ENCODE assay signal across 13 cellular contexts in the genomic region with DNA sequence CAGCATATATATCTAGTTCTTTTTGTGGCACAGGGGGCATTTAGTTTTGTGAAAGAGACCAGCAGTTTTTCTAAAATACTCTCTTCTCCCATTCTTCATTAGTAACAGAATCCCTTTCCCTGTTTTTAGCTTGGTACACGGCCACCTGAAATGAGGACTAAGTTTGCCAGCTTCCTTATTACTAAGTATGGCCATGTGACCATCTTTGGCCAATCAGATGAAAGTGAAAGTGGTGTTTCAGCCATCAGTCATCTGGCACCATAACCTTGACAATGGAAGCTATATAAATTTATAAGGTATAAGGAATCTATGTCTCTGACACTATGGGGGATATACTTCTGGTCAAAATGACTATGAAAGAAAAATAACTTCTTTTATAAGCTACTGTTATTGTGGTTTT.
A peak's percentile ranks its signal among the peaks of the same experiment; 100 is the strongest.
DNase-seq lines count a peak whose midpoint lies in the region; ATAC-seq and TF ChIP-seq lines count a peak whose summit lies in the region.
"Had no signal": no experiment of that assay in that cellular context is flagged by ENCODE, and none has a peak within 500 bp of the region (broad histone marks: within the 10 kb centered on the region; RNA-seq: fewer than 3 reads in every experiment).

No MANE protein-coding gene starts in this region.

- TF ChIP-seq RAD21 in Ishikawa (IDR thresholded peaks at IDR 0.05; ENCODE audit: low read depth): no peak

- H3K9me3 Mint-ChIP-seq in activated CD4-positive, alpha-beta T cell treated with anti-CD3 and anti-CD28 coated beads, Interleukin-2, amount 10 ng/mL, durations not matched to agents 24 days and 14 days: peaks cover 5% of the 10 kb centered on the region
- peaks cover 4% of the 10 kb centered on the region for H3K9me3 Mint-ChIP-seq in T-helper 2 cell treated with Interferon-gamma antibody and Interleukin-4, amounts not matched to agents 5 μg/mL and 100 μg/mL, for 36 hours
- H3K9me3 Mint-ChIP-seq: endodermal cell had no signal

- H3K36me3 Mint-ChIP-seq in activated CD4-positive, alpha-beta T cell treated with anti-CD3 and anti-CD28 coated beads, Interleukin-2, amount 10 ng/mL, durations not matched to agents 24 days and 14 days (ENCODE audit: low read depth): no peaks in the 10 kb centered on the region
- H3K36me3 Mint-ChIP-seq in T-helper 2 cell treated with Interferon-gamma antibody and Interleukin-4, amounts not matched to agents 5 μg/mL and 100 μg/mL, for 36 hours (ENCODE audit: low read depth): peaks cover 8% of the 10 kb centered on the region

- ATAC-seq in left colon: peak; percentile 93
- ATAC-seq in HG03439 (IDR thresholded peaks at IDR 0.05; ENCODE audit: unreplicated experiment): no peak
- ATAC-seq: heart right ventricle had no signal

- H3K4me3 ChIP-seq in foreskin fibroblast (ENCODE audit: low read depth in 1 of 2, low read length in 2 of 2): no peak overlapping the region
- H3K4me3 ChIP-seq: heart right ventricle had no signal

- H3K27ac Mint-ChIP-seq in activated CD4-positive, alpha-beta T cell treated with anti-CD3 and anti-CD28 coated beads, Interleukin-2, amount 10 ng/mL, durations not matched to agents 24 days and 14 days: peak overlapping the region; percentile 64
- no peak overlapping the region for H3K27ac Mint-ChIP-seq in T-helper 2 cell treated with Interferon-gamma antibody and Interleukin-4, amounts not matched to agents 5 μg/mL and 100 μg/mL, for 36 hours
- H3K27ac Mint-ChIP-seq: endodermal cell had no signal

- H3K27me3 Mint-ChIP-seq in activated CD4-positive, alpha-beta T cell treated with anti-CD3 and anti-CD28 coated beads, Interleukin-2, amount 10 ng/mL, durations not matched to agents 24 days and 14 days: no peaks in the 10 kb centered on the region
- H3K27me3 Mint-ChIP-seq in T-helper 2 cell treated with Interferon-gamma antibody and Interleukin-4, amounts not matched to agents 5 μg/mL and 100 μg/mL, for 36 hours (ENCODE audit: low read depth): no peaks in the 10 kb centered on the region

- DNase-seq in activated CD4-positive, alpha-beta T cell treated with anti-CD3 and anti-CD28 coated beads, Interleukin-2, amount 10 ng/mL, durations not matched to agents 24 days and 14 days: no peak
- DNase-seq in activated CD4-positive, alpha-beta T cell treated with anti-CD3 and anti-CD28 coated beads, Interleukin-2, amount 50 U/mL, for 48 hours: no peak
- DNase-seq in T-helper 2 cell treated with Interferon-gamma antibody and Interleukin-4, amounts not matched to agents 5 μg/mL and 100 μg/mL, for 36 hours (ENCODE audit: low spot score): peak; percentile 23
- DNase-seq in left colon (no peak), NCI-H2107 (lab: John Stamatoyannopoulos, UW) (no peak), foreskin fibroblast (no peak)
- DNase-seq: activated T-cell treated with anti-CD3 and anti-CD28 coated beads, Interleukin-2, amount 50 U/mL, for 1 hour; endodermal cell; heart right ventricle; KG1; NCI-H226 had no signal

- TF ChIP-seq EP300 in Ishikawa (IDR thresholded peaks at IDR 0.05; ENCODE audit: borderline replicate concordance): no peak

- TF ChIP-seq CTCF in foreskin fibroblast (IDR thresholded peaks at IDR 0.05; ENCODE audit: low read depth, low read length): no peak

- peaks cover 24% of the 10 kb centered on the region for H3K4me1 Mint-ChIP-seq in activated CD4-positive, alpha-beta T cell treated with anti-CD3 and anti-CD28 coated beads, Interleukin-2, amount 10 ng/mL, durations not matched to agents 24 days and 14 days
- peaks cover 51% of the 10 kb centered on the region for H3K4me1 Mint-ChIP-seq in T-helper 2 cell treated with Interferon-gamma antibody and Interleukin-4, amounts not matched to agents 5 μg/mL and 100 μg/mL, for 36 hours (ENCODE audit: low read depth)

- intact Hi-C loops in activated CD4-positive, alpha-beta T cell treated with anti-CD3 and anti-CD28 coated beads, Interleukin-2, amount 10 ng/mL, durations not matched to agents 24 days and 14 days (cut with micrococcal nuclease): no loop called here
- intact Hi-C loops in left colon (cut with DNase I, micrococcal nuclease): no loop called here

- H3K4me3 Mint-ChIP-seq in activated CD4-positive, alpha-beta T cell treated with anti-CD3 and anti-CD28 coated beads, Interleukin-2, amount 10 ng/mL, durations not matched to agents 24 days and 14 days: no peak overlapping the region
- no peak overlapping the region for H3K4me3 Mint-ChIP-seq in T-helper 2 cell treated with Interferon-gamma antibody and Interleukin-4, amounts not matched to agents 5 μg/mL and 100 μg/mL, for 36 hours
- H3K4me3 Mint-ChIP-seq: endodermal cell had no signal

TF ChIP-seq in Ishikawa, 13 proteins besides CTCF, POLR2A, EP300 and RAD21:
- TF ChIP-seq, protein P1, sequence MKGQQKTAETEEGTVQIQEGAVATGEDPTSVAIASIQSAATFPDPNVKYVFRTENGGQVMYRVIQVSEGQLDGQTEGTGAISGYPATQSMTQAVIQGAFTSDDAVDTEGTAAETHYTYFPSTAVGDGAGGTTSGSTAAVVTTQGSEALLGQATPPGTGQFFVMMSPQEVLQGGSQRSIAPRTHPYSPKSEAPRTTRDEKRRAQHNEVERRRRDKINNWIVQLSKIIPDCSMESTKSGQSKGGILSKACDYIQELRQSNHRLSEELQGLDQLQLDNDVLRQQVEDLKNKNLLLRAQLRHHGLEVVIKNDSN (IDR thresholded peaks at IDR 0.05): peak; percentile 59
- TF ChIP-seq TCF12 (IDR thresholded peaks at IDR 0.05; ENCODE audit: low read depth): no peak
